Comparison of ENCODE assay signal across 9 cellular contexts in the genomic region with DNA sequence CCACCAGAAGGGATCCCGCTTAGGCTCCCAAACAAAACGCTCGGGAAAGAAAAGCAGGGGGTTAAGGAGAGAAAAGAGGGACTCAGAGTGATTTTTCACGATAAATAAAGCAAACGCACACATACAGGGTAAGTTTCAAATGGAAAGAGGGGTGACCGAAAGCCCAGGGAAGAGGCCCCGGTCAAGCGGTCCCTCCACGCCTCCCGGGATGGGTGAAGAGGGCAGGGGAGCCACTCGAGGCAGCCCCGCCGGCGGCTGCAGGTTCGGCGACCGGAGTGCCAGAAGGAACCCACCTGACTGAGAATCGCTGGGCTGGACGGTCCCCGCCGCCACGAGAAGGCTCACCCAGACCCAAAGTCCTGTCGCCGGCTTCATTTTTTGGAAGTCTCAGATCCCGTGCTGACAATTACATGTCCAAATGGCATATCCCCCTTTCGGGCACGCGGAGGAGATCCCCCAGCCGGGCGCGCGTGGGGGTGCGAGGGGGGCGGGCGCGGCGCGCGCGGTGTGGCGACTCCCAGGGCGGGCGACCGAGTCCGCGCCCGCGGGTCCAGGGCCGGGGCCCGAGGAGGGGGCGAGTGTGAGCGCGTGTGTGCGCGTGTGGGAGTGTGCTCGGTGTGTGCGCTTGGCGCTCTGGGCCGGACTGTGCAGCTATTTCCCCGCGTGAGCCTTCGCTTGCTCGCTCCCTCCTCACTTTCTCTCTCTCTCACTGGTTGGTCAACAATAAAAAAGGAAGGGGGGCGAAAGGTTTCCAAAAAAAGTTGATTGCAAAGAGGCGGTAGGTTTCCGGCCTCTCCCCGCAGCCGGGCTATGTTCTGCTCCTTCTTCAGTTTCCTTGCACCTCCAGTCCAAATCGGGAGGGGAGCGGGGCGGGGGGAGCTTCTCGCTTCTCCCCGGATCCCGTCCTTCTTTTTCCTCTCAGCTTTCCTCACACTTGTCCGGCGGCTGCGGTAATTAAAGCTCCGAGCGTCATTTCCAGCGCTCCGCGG. TPM values are rescaled to one million over a fixed set of nuclear protein-coding genes. Genes with fewer than 3 reads are reported as not detected.
A peak's percentile ranks its signal among the peaks of the same experiment; 100 is the strongest.
DNase-seq lines count a peak whose midpoint lies in the region; ATAC-seq and TF ChIP-seq lines count a peak whose summit lies in the region.
"Had no signal": no experiment of that assay in that cellular context is flagged by ENCODE, and none has a peak within 500 bp of the region (broad histone marks: within the 10 kb centered on the region; RNA-seq: fewer than 3 reads in every experiment).

TSS of gene ERBB4 (minus strand) at position 647 of the 989 bp plus-strand sequence. CDS start at position 375, 272 bp downstream.

- H3K27ac ChIP-seq in 22Rv1 = peak within 1 kb of the TSS; percentile 56
- H3K27ac ChIP-seq in left ventricle myocardium inferior (replicated peaks) = peak within 1 kb of the TSS; percentile 76

- H3K4me3 Mint-ChIP-seq in activated CD8-positive, alpha-beta memory T cell treated with anti-CD3 and anti-CD28 coated beads, Interleukin-2, amount 10 ng/mL, durations not matched to agents 7 days and 5 days = no peak within 1 kb of the TSS

- no peaks in the 10 kb centered on the region for H3K9me3 Mint-ChIP-seq in activated CD8-positive, alpha-beta memory T cell treated with anti-CD3 and anti-CD28 coated beads, Interleukin-2, amount 10 ng/mL, durations not matched to agents 7 days and 5 days (ENCODE audit: low read depth)

- peaks cover 7% of the 10 kb centered on the region for H3K4me1 Mint-ChIP-seq in activated CD8-positive, alpha-beta memory T cell treated with anti-CD3 and anti-CD28 coated beads, Interleukin-2, amount 10 ng/mL, durations not matched to agents 7 days and 5 days

- CTCF ChIA-PET in activated CD8-positive, alpha-beta memory T cell treated with anti-CD3 and anti-CD28 coated beads, Interleukin-2, amount 10 ng/mL, durations not matched to agents 7 days and 5 days (lab: Charles Lee) = interaction anchor here (1.0 kb wide), 1 partner anchor 29 kb away, joined by 4 read pairs; no protein-coding TSS in a partner anchor

- no peaks in the 10 kb centered on the region for H3K9me3 ChIP-seq in left ventricle myocardium inferior (replicated peaks)

- peaks cover 55% of the 10 kb centered on the region for H3K27me3 ChIP-seq in left ventricle myocardium inferior (ENCODE audit: low read depth)

- H3K27ac Mint-ChIP-seq in activated CD8-positive, alpha-beta memory T cell treated with anti-CD3 and anti-CD28 coated beads, Interleukin-2, amount 10 ng/mL, durations not matched to agents 7 days and 5 days = peak within 1 kb of the TSS; percentile 40
- H3K27ac Mint-ChIP-seq: activated naive CD4-positive, alpha-beta T cell treated with anti-CD3 and anti-CD28 coated beads, Interleukin-2, amount 50 U/mL, for 72 hours had no signal

- peaks cover 70% of the 10 kb centered on the region for H3K27me3 Mint-ChIP-seq in activated CD8-positive, alpha-beta memory T cell treated with anti-CD3 and anti-CD28 coated beads, Interleukin-2, amount 10 ng/mL, durations not matched to agents 7 days and 5 days

- H3K4me3 ChIP-seq in left ventricle myocardium inferior = peak within 1 kb of the TSS; percentile 77

- no peak for DNase-seq in activated CD8-positive, alpha-beta memory T cell treated with anti-CD3 and anti-CD28 coated beads, Interleukin-2, amount 10 ng/mL, durations not matched to agents 7 days and 5 days
- DNase-seq in left ventricle myocardium inferior (peak; percentile 41), posterior vena cava (ENCODE audit: low spot score) (peak; percentile 79), T-helper 9 cell (no peak), DMS153 (lab: John Stamatoyannopoulos, UW) (no peak)

- ATAC-seq in GM18511 (IDR thresholded peaks at IDR 0.05; ENCODE audit: unreplicated experiment) = peak; percentile 25
- ATAC-seq in activated CD8-positive, alpha-beta memory T cell treated with anti-CD3 and anti-CD28 coated beads, Interleukin-2, amount 10 ng/mL, durations not matched to agents 7 days and 5 days = no peak
- ATAC-seq in GM19324 (IDR thresholded peaks at IDR 0.05; ENCODE audit: low FRiP score, unreplicated experiment) = no peak

- intact Hi-C loops in left ventricle myocardium inferior (cut with micrococcal nuclease) = no loop called here
- intact Hi-C loops in posterior vena cava (cut with DNase I) = no loop called here

- no peak for TF ChIP-seq CTCF in 22Rv1 (IDR thresholded peaks at IDR 0.05)
- no peak for TF ChIP-seq CTCF in left ventricle myocardium inferior (IDR thresholded peaks at IDR 0.05; ENCODE audit: borderline replicate concordance)

- peaks cover 2% of the 10 kb centered on the region for H3K36me3 Mint-ChIP-seq in activated CD8-positive, alpha-beta memory T cell treated with anti-CD3 and anti-CD28 coated beads, Interleukin-2, amount 10 ng/mL, durations not matched to agents 7 days and 5 days

- peaks cover 57% of the 10 kb centered on the region for H3K4me1 ChIP-seq in left ventricle myocardium inferior

- H3K36me3 ChIP-seq in left ventricle myocardium inferior = no peaks in the 10 kb centered on the region

RNA-seq across cellular contexts. Expression of gene ERBB4, which starts in this region (rescaled TPM):
- total RNA-seq in activated CD8-positive, alpha-beta memory T cell treated with anti-CD3 and anti-CD28 coated beads, Interleukin-2, amount 10 ng/mL, durations not matched to agents 7 days and 5 days = not detected
- total RNA-seq in left ventricle myocardium inferior (8.3 TPM), posterior vena cava (1 to 10 TPM; 3.2 to 7.6 TPM)
- total RNA-seq: activated naive CD4-positive, alpha-beta T cell treated with anti-CD3 and anti-CD28 coated beads, Interleukin-2, amount 50 U/mL, for 72 hours had no signal

Comparison
In these comparisons a context has a peak if more than half of its experiments do, and no peak if none do; other contexts are left out.
1. DNase-seq: peak in left ventricle myocardium inferior (single experiment) and posterior vena cava (single experiment); none in activated CD8-positive, alpha-beta memory T cell treated with anti-CD3 and anti-CD28 coated beads, Interleukin-2, amount 10 ng/mL, durations not matched to agents 7 days and 5 days (single experiment), T-helper 9 cell (single experiment) and DMS153 (single experiment).